9 cellular contexts compared by ENCODE assay signal in genomic region chr19:4678881-4679379, GRCh38. TPM values are rescaled to one million over a fixed set of nuclear protein-coding genes. Genes with fewer than 3 reads are reported as not detected.
DNase-seq lines count a peak whose midpoint lies in the region; ATAC-seq and TF ChIP-seq lines count a peak whose summit lies in the region.
"Had no signal": no experiment of that assay in that cellular context is flagged by ENCODE, and none has a peak within 500 bp of the region (broad histone marks: within the 10 kb centered on the region; RNA-seq: fewer than 3 reads in every experiment).

No MANE protein-coding gene starts in this region.

- H3K36me3 ChIP-seq in CD8-positive, alpha-beta T cell (ENCODE audit: insufficient read depth, low read length), result peaks cover 2% of the 10 kb centered on the region
- H3K36me3 ChIP-seq in esophagus muscularis mucosa (peaks cover 54 to 94% (median 81%) of the 10 kb centered on the region in 4 donors), left lung (peaks cover 0 to 91% of the 10 kb centered on the region in 2 donors)

- H3K9me3 Mint-ChIP-seq in CD8-positive, alpha-beta T cell, result no peaks in the 10 kb centered on the region
- H3K9me3 Mint-ChIP-seq in memory B cell, result no peaks in the 10 kb centered on the region

- intact Hi-C loops in CD8-positive, alpha-beta T cell (cut with DNase I, micrococcal nuclease), result no loop called here
- intact Hi-C loops in esophagus muscularis mucosa (cut with DNase I) (no loop called here), left lung (cut with DNase I) (no loop called here)

- H3K27ac Mint-ChIP-seq in CD8-positive, alpha-beta T cell, result no peak overlapping the region
- no peak overlapping the region for H3K27ac Mint-ChIP-seq in memory B cell

- POLR2A ChIA-PET in CD8-positive, alpha-beta T cell (lab: Charles Lee), result no interaction called here

- no peak overlapping the region for H3K4me3 Mint-ChIP-seq in CD8-positive, alpha-beta T cell
- H3K4me3 Mint-ChIP-seq in memory B cell, result no peak overlapping the region

- CTCF ChIA-PET in CD8-positive, alpha-beta T cell (lab: Charles Lee), result no interaction called here

- no peaks in the 10 kb centered on the region for H3K9me3 ChIP-seq in CD8-positive, alpha-beta T cell (ENCODE audit: low read length)
- no peaks in the 10 kb centered on the region for H3K9me3 ChIP-seq in esophagus muscularis mucosa
- no peaks in the 10 kb centered on the region for H3K9me3 ChIP-seq in left lung

- TF ChIP-seq EP300 in esophagus muscularis mucosa (IDR thresholded peaks at IDR 0.05), result no peak

- peak; percentile 68 for ATAC-seq in CD8-positive, alpha-beta T cell
- ATAC-seq in memory B cell (ENCODE audit: low read depth) (peak; percentile 31), left lung (no peak)

- no peak overlapping the region for H3K27ac ChIP-seq in CD8-positive, alpha-beta T cell (ENCODE audit: low read depth, low read length)
- peak overlapping the region in 2 of 4 donors; percentile 4 to 15 for H3K27ac ChIP-seq in esophagus muscularis mucosa (replicated peaks in 1 of 4)
- no peak overlapping the region for H3K27ac ChIP-seq in left lung

- DNase-seq in CD8-positive, alpha-beta T cell, result peak in 1 of 7 experiments; percentile 37
- DNase-seq in HT-29 (ENCODE audit: low spot score) (peak; percentile 36), amniotic epithelial cell (ENCODE audit: low read depth) (peak; percentile 71), memory B cell (ENCODE audit: low spot score in 2 of 2) (no peak), esophagus muscularis mucosa (ENCODE audit: extremely low spot score) (no peak), 8988T (no peak), left lung (no peak)
- DNase-seq in NK-92 treated with Interleukin-12 subunit alpha and Interleukin-12 subunit beta, amount 100 ng/mL, for 24 hours (lab: John Stamatoyannopoulos, UW), result no peak
- DNase-seq: MM.1S had no signal

- peaks cover 38% of the 10 kb centered on the region for H3K36me3 Mint-ChIP-seq in CD8-positive, alpha-beta T cell
- H3K36me3 Mint-ChIP-seq in memory B cell, result peaks cover 15% of the 10 kb centered on the region

- WGBS in esophagus muscularis mucosa, result 57% methylated on average over 20 of the region's 20 CpGs

- H3K4me1 ChIP-seq in CD8-positive, alpha-beta T cell (ENCODE audit: insufficient read depth, low read length), result no peaks in the 10 kb centered on the region
- H3K4me1 ChIP-seq in esophagus muscularis mucosa, result peaks cover 5 to 8% (median 7%) of the 10 kb centered on the region in 4 donors
- no peaks in the 10 kb centered on the region for H3K4me1 ChIP-seq in left lung

- no peak overlapping the region for H3K4me3 ChIP-seq in CD8-positive, alpha-beta T cell (ENCODE audit: low read depth, low read length)
- H3K4me3 ChIP-seq in esophagus muscularis mucosa (no peak overlapping the region), left lung (no peak overlapping the region)

- TF ChIP-seq CTCF in CD8-positive, alpha-beta T cell (IDR thresholded peaks at IDR 0.05), result no peak
- TF ChIP-seq CTCF in esophagus muscularis mucosa (IDR thresholded peaks at IDR 0.05) (no peak), left lung (IDR thresholded peaks at IDR 0.05) (no peak)

- no peaks in the 10 kb centered on the region for H3K27me3 Mint-ChIP-seq in CD8-positive, alpha-beta T cell (ENCODE audit: low read depth)
- H3K27me3 Mint-ChIP-seq in memory B cell, result no peaks in the 10 kb centered on the region

- H3K27me3 ChIP-seq in CD8-positive, alpha-beta T cell (ENCODE audit: insufficient read depth, low read length), result no peaks in the 10 kb centered on the region
- no peaks in the 10 kb centered on the region for H3K27me3 ChIP-seq in esophagus muscularis mucosa
- H3K27me3 ChIP-seq in left lung, result no peaks in the 10 kb centered on the region

- TF ChIP-seq POLR2A in esophagus muscularis mucosa (IDR thresholded peaks at IDR 0.05; ENCODE audit: low read depth), result no peak

- H3K4me1 Mint-ChIP-seq in CD8-positive, alpha-beta T cell (ENCODE audit: low read depth), result no peaks in the 10 kb centered on the region
- H3K4me1 Mint-ChIP-seq in memory B cell, result no peaks in the 10 kb centered on the region

RNA-seq across cellular contexts. Expression of gene MYDGF, which starts 8.8 kb away (rescaled TPM):
- total RNA-seq in CD8-positive, alpha-beta T cell, result 10 to 100 TPM; 30.1 to 30.3 TPM
- 139 and 152 TPM in 2 replicates for total RNA-seq in HT-29 (2014; rRNA removed; shearing (Covaris generic))
- total RNA-seq in esophagus muscularis mucosa (10 to 100 TPM; 22.8 to 59.2 (median 42.8) TPM), left lung (100 to 1,000 TPM in 1 of 2 donors, 10 to 100 TPM in 1; 98.2 to 156 TPM)

RNA-seq across cellular contexts. Expression of gene TNFAIP8L1, which starts 39.6 kb away (rescaled TPM):
- 1 to 10 TPM; 4.3 to 4.5 TPM for total RNA-seq in CD8-positive, alpha-beta T cell
- total RNA-seq in HT-29 (2014; rRNA removed; shearing (Covaris generic)), result 6.3 TPM in 2 replicates
- 10 to 100 TPM in 3 of 4 donors, 1 to 10 TPM in 1; 5.5 to 16.5 (median 13.2) TPM for total RNA-seq in esophagus muscularis mucosa
- 1 to 10 TPM; 5.9 to 8.6 TPM for total RNA-seq in left lung

RNA-seq across cellular contexts. Expression of gene DPP9, which starts 44.7 kb away (rescaled TPM):
- total RNA-seq in CD8-positive, alpha-beta T cell, result 10 to 100 TPM; 85.5 to 86.6 TPM
- 72.8 and 74.3 TPM in 2 replicates for total RNA-seq in HT-29 (2014; rRNA removed; shearing (Covaris generic))
- total RNA-seq in esophagus muscularis mucosa (100 to 1,000 TPM in 1 of 4 donors, 10 to 100 TPM in 3; 42.4 to 106 (median 56.0) TPM), left lung (10 to 100 TPM; 79.7 to 95.5 TPM)

Comparison
In these comparisons a context has a peak if more than half of its experiments do, and no peak if none do; other contexts are left out.
1. DNase-seq: peak in HT-29 (single experiment) and amniotic epithelial cell (single experiment); none in memory B cell (0 of 2), esophagus muscularis mucosa (single experiment), 8988T (single experiment), left lung (0 of 2) and NK-92 treated with Interleukin-12 subunit alpha and Interleukin-12 subunit beta, amount 100 ng/mL, for 24 hours (single experiment).